In the genomic region with DNA sequence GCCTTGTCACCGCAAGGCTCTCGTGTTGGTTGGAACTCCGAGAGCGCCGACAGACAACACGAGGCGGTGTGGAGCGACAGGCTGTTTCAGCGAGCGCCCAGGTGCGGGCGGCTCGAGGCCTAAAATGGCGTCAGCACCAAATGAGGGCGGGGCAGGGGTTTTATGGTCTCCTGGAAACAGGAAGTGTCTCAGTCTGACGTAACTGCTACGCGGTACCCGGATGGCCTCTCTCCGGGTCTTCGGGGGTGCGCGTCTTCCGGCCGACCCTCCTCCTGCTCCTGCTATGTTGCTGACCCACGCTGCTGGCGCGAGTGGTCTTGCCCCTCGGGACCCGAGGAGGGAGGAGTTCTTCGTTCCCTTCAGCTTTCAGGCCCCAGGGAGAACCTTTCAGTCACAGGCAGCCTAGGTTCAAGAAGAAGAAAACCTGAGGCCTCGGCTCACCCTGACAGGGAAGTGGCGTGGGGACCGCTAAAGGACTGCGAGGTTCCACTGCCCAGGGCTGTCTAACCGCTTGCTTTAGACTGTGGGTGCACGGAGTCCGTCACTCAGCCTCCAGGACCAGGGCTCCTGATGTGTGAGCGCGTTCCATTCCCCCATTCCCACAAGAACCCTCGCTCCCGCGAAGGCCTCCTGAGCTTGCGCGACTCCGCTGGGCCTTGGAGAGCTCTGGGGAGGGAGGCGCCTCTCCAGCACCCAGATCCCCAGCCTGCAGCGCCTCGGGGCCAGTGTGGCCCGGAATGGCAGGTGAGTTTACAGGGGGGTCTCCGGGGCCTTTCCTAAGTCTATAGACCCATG, we compare ENCODE assay signal across 31 cellular contexts.
"Had no signal": no experiment of that assay in that cellular context is flagged by ENCODE, and none has a peak within 500 bp of the region (broad histone marks: within the 10 kb centered on the region; RNA-seq: fewer than 3 reads in every experiment).

No MANE protein-coding gene starts in this region.

- H3K4me3 Mint-ChIP-seq: activated CD4-positive, alpha-beta memory T cell treated with anti-CD3 and anti-CD28 coated beads, Interleukin-2, amount 10 ng/mL, durations not matched to agents 7 days and 5 days; activated CD8-positive, alpha-beta memory T cell treated with anti-CD3 and anti-CD28 coated beads, Interleukin-2, amount 10 ng/mL, durations not matched to agents 7 days and 5 days; activated naive CD4-positive, alpha-beta T cell treated with anti-CD3 and anti-CD28 coated beads, Interleukin-2, amount 10 ng/mL, durations not matched to agents 7 days and 5 days; activated naive CD8-positive, alpha-beta T cell; activated naive CD8-positive, alpha-beta T cell treated with anti-CD3 and anti-CD28 coated beads, Interleukin-2, amount 50 U/mL, for 24 hours; brain had no signal

- H3K36me3 Mint-ChIP-seq: activated CD8-positive, alpha-beta memory T cell treated with anti-CD3 and anti-CD28 coated beads, Interleukin-2, amount 10 ng/mL, durations not matched to agents 7 days and 5 days; activated naive CD4-positive, alpha-beta T cell treated with anti-CD3 and anti-CD28 coated beads, Interleukin-2, amount 10 ng/mL, durations not matched to agents 7 days and 5 days; activated naive CD8-positive, alpha-beta T cell had no signal

- H3K36me3 ChIP-seq: SJCRH30, WERI-Rb-1 had no signal

- H3K4me3 ChIP-seq: SJCRH30, SK-N-MC had no signal

- H3K9me3 Mint-ChIP-seq: activated naive CD8-positive, alpha-beta T cell treated with anti-CD3 and anti-CD28 coated beads, Interleukin-2, amount 50 U/mL, for 24 hours had no signal

- H3K27ac Mint-ChIP-seq: activated CD4-positive, alpha-beta memory T cell treated with anti-CD3 and anti-CD28 coated beads, Interleukin-2, amount 10 ng/mL, durations not matched to agents 7 days and 5 days; activated CD8-positive, alpha-beta memory T cell treated with anti-CD3 and anti-CD28 coated beads, Interleukin-2, amount 10 ng/mL, durations not matched to agents 7 days and 5 days; activated naive CD4-positive, alpha-beta T cell treated with anti-CD3 and anti-CD28 coated beads, Interleukin-2, amount 10 ng/mL, durations not matched to agents 7 days and 5 days; activated naive CD8-positive, alpha-beta T cell; activated naive CD8-positive, alpha-beta T cell treated with anti-CD3 and anti-CD28 coated beads, Interleukin-2, amount 50 U/mL, for 24 hours; brain had no signal

- H3K27me3 Mint-ChIP-seq: activated CD4-positive, alpha-beta memory T cell treated with anti-CD3 and anti-CD28 coated beads, Interleukin-2, amount 10 ng/mL, durations not matched to agents 7 days and 5 days; activated CD8-positive, alpha-beta memory T cell treated with anti-CD3 and anti-CD28 coated beads, Interleukin-2, amount 10 ng/mL, durations not matched to agents 7 days and 5 days; activated naive CD4-positive, alpha-beta T cell treated with anti-CD3 and anti-CD28 coated beads, Interleukin-2, amount 10 ng/mL, durations not matched to agents 7 days and 5 days; activated naive CD8-positive, alpha-beta T cell; activated naive CD8-positive, alpha-beta T cell treated with anti-CD3 and anti-CD28 coated beads, Interleukin-2, amount 50 U/mL, for 24 hours; brain had no signal

- ATAC-seq: activated CD8-positive, alpha-beta memory T cell treated with anti-CD3 and anti-CD28 coated beads, Interleukin-2, amount 10 ng/mL, durations not matched to agents 7 days and 5 days; activated naive CD8-positive, alpha-beta T cell treated with anti-CD3 and anti-CD28 coated beads, Interleukin-2, amount 50 U/mL, for 24 hours; Panc1 had no signal

- H3K9me3 ChIP-seq: SJCRH30 had no signal

- H3K4me1 ChIP-seq: SJCRH30 had no signal

- FAIRE-seq: bronchial epithelial cell had no signal

- H3K4me1 Mint-ChIP-seq: activated CD4-positive, alpha-beta memory T cell treated with anti-CD3 and anti-CD28 coated beads, Interleukin-2, amount 10 ng/mL, durations not matched to agents 7 days and 5 days; activated CD8-positive, alpha-beta memory T cell treated with anti-CD3 and anti-CD28 coated beads, Interleukin-2, amount 10 ng/mL, durations not matched to agents 7 days and 5 days; activated naive CD4-positive, alpha-beta T cell treated with anti-CD3 and anti-CD28 coated beads, Interleukin-2, amount 10 ng/mL, durations not matched to agents 7 days and 5 days; activated naive CD8-positive, alpha-beta T cell treated with anti-CD3 and anti-CD28 coated beads, Interleukin-2, amount 50 U/mL, for 24 hours; brain had no signal

- H3K27me3 ChIP-seq: SJCRH30 had no signal

- DNase-seq: activated CD4-positive, alpha-beta memory T cell treated with anti-CD3 and anti-CD28 coated beads, Interleukin-2, amount 10 ng/mL, durations not matched to agents 7 days and 5 days; activated CD4-positive, alpha-beta T cell treated with anti-CD3 and anti-CD28 coated beads for 1 hour; activated CD4-positive, alpha-beta T cell treated with anti-CD3 and anti-CD28 coated beads for 48 hours; activated CD4-positive, CD25-positive, alpha-beta regulatory T cell; activated CD8-positive, alpha-beta memory T cell treated with anti-CD3 and anti-CD28 coated beads for 24 hours; activated CD8-positive, alpha-beta memory T cell treated with anti-CD3 and anti-CD28 coated beads, Interleukin-2, amount 10 ng/mL, durations not matched to agents 7 days and 5 days; activated CD8-positive, alpha-beta memory T cell treated with anti-CD3 and anti-CD28 coated beads, Interleukin-2, amount 50 U/mL, for 48 hours; activated effector memory CD4-positive, alpha-beta T cell treated with Interleukin-2 at 50 U/mL for 16 hours; activated naive CD4-positive, alpha-beta T cell treated with anti-CD3 and anti-CD28 coated beads, Interleukin-2, amount 10 ng/mL, durations not matched to agents 7 days and 5 days; activated naive CD8-positive, alpha-beta T cell treated with anti-CD3 and anti-CD28 coated beads, Interleukin-2, amount 50 U/mL, for 24 hours; activated T-cell treated with anti-CD3 and anti-CD28 coated beads, Interleukin-2, amount 50 U/mL, for 48 hours; anterior cingulate cortex; caudate nucleus; Karpas-422; NCI-H1105; NCI-H1417 treated with DMSO at 0.1 percent for 48 hours; NCI-H187 treated with DMSO at 0.1 percent for 48 hours; NCI-H2081; NCI-H226; NCI-H446 treated with DMSO at 0.1 percent for 48 hours; NCI-H524; NCI-H82; SHP77; SJCRH30; T1000; WERI-Rb-1 had no signal

- H3K27ac ChIP-seq: SJCRH30, SK-N-MC, WERI-Rb-1 had no signal
